ENCODE assay signal across 1 cellular context in the genomic region with DNA sequence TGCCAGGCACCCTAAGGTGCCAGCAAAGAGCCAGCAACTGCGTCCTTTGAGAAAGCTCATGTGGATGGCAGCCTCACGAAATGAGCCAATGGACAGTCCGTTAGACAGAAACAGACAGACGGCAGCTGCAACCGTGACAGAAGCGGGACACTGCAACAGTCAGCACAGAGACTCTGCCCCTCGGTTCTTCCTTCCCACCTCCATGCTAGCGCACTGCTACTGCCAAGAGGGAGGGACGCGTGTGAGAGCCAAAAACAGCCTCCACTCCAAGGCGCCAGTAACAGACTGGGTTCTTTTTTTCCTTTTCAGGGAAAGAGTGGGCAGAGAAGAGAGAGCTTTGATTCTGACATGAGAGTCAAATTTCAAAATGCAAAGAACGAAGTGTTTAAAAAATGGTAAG.
TF ChIP-seq lines count a peak whose summit lies in the region.

No MANE protein-coding gene starts in this region.

TF ChIP-seq in IMR-90, 13 proteins besides CTCF, POLR2A, EP300 and RAD21 (continued from another document):
- TF ChIP-seq NFE2L2 (IDR thresholded peaks at IDR 0.05; ENCODE audit: low read depth, low read length) = no peak
